2 cellular contexts compared by ENCODE assay signal in genomic region chr18:50283469-50284209, GRCh38.
TF ChIP-seq lines count a peak whose summit lies in the region.

No MANE protein-coding gene starts in this region.

TF ChIP-seq in HEK293, 187 proteins besides CTCF, POLR2A, EP300 and RAD21:
- TF ChIP-seq ZNF488 (tag by site-specific recombination; IDR thresholded peaks at IDR 0.05) (no peak), ZFHX2 (tag by site-specific recombination; conservative IDR thresholded peaks at IDR 0.05) (peak; percentile 13; the same call in 1 of the 2 replicates), ZNF157 (tag by site-specific recombination; IDR thresholded peaks at IDR 0.05) (peak; percentile 100)
- TF ChIP-seq, protein P1, sequence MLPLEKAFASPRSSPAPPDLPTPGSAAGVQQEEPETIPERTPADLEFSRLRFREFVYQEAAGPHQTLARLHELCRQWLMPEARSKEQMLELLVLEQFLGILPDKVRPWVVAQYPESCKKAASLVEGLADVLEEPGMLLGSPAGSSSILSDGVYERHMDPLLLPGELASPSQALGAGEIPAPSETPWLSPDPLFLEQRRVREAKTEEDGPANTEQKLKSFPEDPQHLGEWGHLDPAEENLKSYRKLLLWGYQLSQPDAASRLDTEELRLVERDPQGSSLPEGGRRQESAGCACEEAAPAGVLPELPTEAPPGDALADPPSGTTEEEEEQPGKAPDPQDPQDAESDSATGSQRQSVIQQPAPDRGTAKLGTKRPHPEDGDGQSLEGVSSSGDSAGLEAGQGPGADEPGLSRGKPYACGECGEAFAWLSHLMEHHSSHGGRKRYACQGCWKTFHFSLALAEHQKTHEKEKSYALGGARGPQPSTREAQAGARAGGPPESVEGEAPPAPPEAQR (tag by site-specific recombination; IDR thresholded peaks at IDR 0.05), result no peak

TF ChIP-seq in GM12878, 131 proteins besides CTCF, POLR2A, EP300 and RAD21:
- TF ChIP-seq SRF (IDR thresholded peaks at IDR 0.05; ENCODE audit: low read depth in 2 of 2, low read length in 2 of 2) (no peak), MLLT1 (IDR thresholded peaks at IDR 0.05) (0 out of 2 replicates have a peak, but pooled peaks have one; percentile 32)
